17 cellular contexts compared by ENCODE assay signal in genomic region chr14:76531821-76532318, GRCh38.
"Had no signal": no experiment of that assay in that cellular context is flagged by ENCODE, and none has a peak within 500 bp of the region (broad histone marks: within the 10 kb centered on the region; RNA-seq: fewer than 3 reads in every experiment).

No MANE protein-coding gene starts in this region.

- DNase-seq: activated CD4-positive, alpha-beta T cell treated with anti-CD3 and anti-CD28 coated beads, Interleukin-2, amount 50 U/mL, for 4 hours; activated CD8-positive, alpha-beta memory T cell treated with anti-CD3 and anti-CD28 coated beads, Interleukin-2, amount 10 ng/mL, durations not matched to agents 7 days and 5 days; activated effector memory CD4-positive, alpha-beta T cell treated with anti-CD3 and anti-CD28 coated beads, Interleukin-2, amount 50 U/mL, for 16 hours; activated T-cell treated with anti-CD3 and anti-CD28 coated beads, Interleukin-2, amount 50 U/mL, for 24 hours; amniotic stem cell; effector memory CD8-positive, alpha-beta T cell; immature natural killer cell; left cardiac atrium; naive B cell; stimulated activated CD4-positive, alpha-beta T cell treated with anti-CD3 and anti-CD28 coated beads, Interleukin-1b, Interleukin-23, amount 100 ng/mL, for 48 hours; transverse colon had no signal

- H3K27ac ChIP-seq: transverse colon had no signal

- ATAC-seq: activated CD8-positive, alpha-beta memory T cell treated with anti-CD3 and anti-CD28 coated beads, Interleukin-2, amount 10 ng/mL, durations not matched to agents 7 days and 5 days; activated naive CD4-positive, alpha-beta T cell treated with anti-CD3 and anti-CD28 coated beads, Interleukin-2, amount 50 U/mL, for 72 hours; effector memory CD8-positive, alpha-beta T cell; left cardiac atrium; stimulated activated memory B cell treated with anti-CD40 and anti-IgM and Interleukin-4, amounts not matched to agents 10 μg/mL and 1 μg/mL and 100 μg/mL, for 72 hours had no signal

- H3K27ac Mint-ChIP-seq: activated CD8-positive, alpha-beta memory T cell treated with anti-CD3 and anti-CD28 coated beads, Interleukin-2, amount 10 ng/mL, durations not matched to agents 7 days and 5 days; activated naive CD4-positive, alpha-beta T cell treated with anti-CD3 and anti-CD28 coated beads, Interleukin-2, amount 50 U/mL, for 72 hours; activated T-cell treated with anti-CD3 and anti-CD28 coated beads, Interleukin-2, amount 50 U/mL, for 24 hours; brain; dendritic cell treated with granulocyte-macrophage colony-stimulating factor and Interleukin-4, amounts not matched to agents 40 ng/mL and 50 ng/mL, for 4 days; effector memory CD8-positive, alpha-beta T cell; immature natural killer cell; stimulated activated memory B cell treated with anti-CD40 and anti-IgM and Interleukin-4, amounts not matched to agents 10 μg/mL and 1 μg/mL and 100 μg/mL, for 72 hours; T-helper 1 cell treated with Interleukin-12 subunit alpha and Interleukin-12 subunit beta and Interleukin-4 antibody, amounts not matched to agents 30 μg/mL and 1 μg/mL, for 36 hours had no signal

- H3K9me3 ChIP-seq: transverse colon had no signal

- H3K4me3 Mint-ChIP-seq: activated CD8-positive, alpha-beta memory T cell treated with anti-CD3 and anti-CD28 coated beads, Interleukin-2, amount 10 ng/mL, durations not matched to agents 7 days and 5 days; activated T-cell treated with anti-CD3 and anti-CD28 coated beads, Interleukin-2, amount 50 U/mL, for 24 hours; dendritic cell treated with granulocyte-macrophage colony-stimulating factor and Interleukin-4, amounts not matched to agents 40 ng/mL and 50 ng/mL, for 4 days; effector memory CD8-positive, alpha-beta T cell; immature natural killer cell; naive B cell; stimulated activated memory B cell treated with anti-CD40 and anti-IgM and Interleukin-4, amounts not matched to agents 10 μg/mL and 1 μg/mL and 100 μg/mL, for 72 hours; T-helper 1 cell treated with Interleukin-12 subunit alpha and Interleukin-12 subunit beta and Interleukin-4 antibody, amounts not matched to agents 30 μg/mL and 1 μg/mL, for 36 hours had no signal

- H3K27me3 Mint-ChIP-seq: activated CD8-positive, alpha-beta memory T cell treated with anti-CD3 and anti-CD28 coated beads, Interleukin-2, amount 10 ng/mL, durations not matched to agents 7 days and 5 days had no signal

- H3K36me3 ChIP-seq: transverse colon had no signal

- H3K4me1 Mint-ChIP-seq: activated CD8-positive, alpha-beta memory T cell treated with anti-CD3 and anti-CD28 coated beads, Interleukin-2, amount 10 ng/mL, durations not matched to agents 7 days and 5 days; brain; immature natural killer cell; naive B cell; stimulated activated memory B cell treated with anti-CD40 and anti-IgM and Interleukin-4, amounts not matched to agents 10 μg/mL and 1 μg/mL and 100 μg/mL, for 72 hours had no signal

- H3K9me3 Mint-ChIP-seq: activated naive CD4-positive, alpha-beta T cell treated with anti-CD3 and anti-CD28 coated beads, Interleukin-2, amount 50 U/mL, for 72 hours; activated T-cell treated with anti-CD3 and anti-CD28 coated beads, Interleukin-2, amount 50 U/mL, for 24 hours; dendritic cell treated with granulocyte-macrophage colony-stimulating factor and Interleukin-4, amounts not matched to agents 40 ng/mL and 50 ng/mL, for 4 days; effector memory CD8-positive, alpha-beta T cell; immature natural killer cell; stimulated activated memory B cell treated with anti-CD40 and anti-IgM and Interleukin-4, amounts not matched to agents 10 μg/mL and 1 μg/mL and 100 μg/mL, for 72 hours; T-helper 1 cell treated with Interleukin-12 subunit alpha and Interleukin-12 subunit beta and Interleukin-4 antibody, amounts not matched to agents 30 μg/mL and 1 μg/mL, for 36 hours had no signal

- H3K4me3 ChIP-seq: lung, transverse colon had no signal

- H3K36me3 Mint-ChIP-seq: activated CD8-positive, alpha-beta memory T cell treated with anti-CD3 and anti-CD28 coated beads, Interleukin-2, amount 10 ng/mL, durations not matched to agents 7 days and 5 days; activated naive CD4-positive, alpha-beta T cell treated with anti-CD3 and anti-CD28 coated beads, Interleukin-2, amount 50 U/mL, for 72 hours; brain; immature natural killer cell; naive B cell; stimulated activated memory B cell treated with anti-CD40 and anti-IgM and Interleukin-4, amounts not matched to agents 10 μg/mL and 1 μg/mL and 100 μg/mL, for 72 hours had no signal
